Comparison of ENCODE assay signal across 9 cellular contexts in genomic region chr22:27866136-27867091, GRCh38. TPM values are rescaled to one million over a fixed set of nuclear protein-coding genes. Genes with fewer than 3 reads are reported as not detected.
A peak's percentile ranks its signal among the peaks of the same experiment; 100 is the strongest.
DNase-seq lines count a peak whose midpoint lies in the region; ATAC-seq, FAIRE-seq and TF ChIP-seq lines count a peak whose summit lies in the region.
"Had no signal": no experiment of that assay in that cellular context is flagged by ENCODE, and none has a peak within 500 bp of the region (broad histone marks: within the 10 kb centered on the region; RNA-seq: fewer than 3 reads in every experiment).

No MANE protein-coding gene starts in this region.

- intact Hi-C loops in ascending aorta (cut with DNase I): loop anchor here (5.0 to 10.0 kb wide), 2 partner anchors 54 to 972 kb away; no protein-coding TSS in a partner anchor
- intact Hi-C loops in right cardiac atrium (cut with DNase I): no loop called here
- intact Hi-C loops in stomach (cut with DNase I; ENCODE audit: low total_unique reads): no loop called here

- H3K4me1 ChIP-seq in ascending aorta (peaks cover 4 to 46% of the 10 kb centered on the region in 2 donors), right cardiac atrium (ENCODE audit: control insufficient read depth, insufficient read depth, low read length) (peaks cover 8% of the 10 kb centered on the region), stomach (peaks cover 49 to 97% (median 77%) of the 10 kb centered on the region in 4 donors), mesendoderm (ENCODE audit: control insufficient read depth, low read depth, low read length) (peaks cover 12% of the 10 kb centered on the region)

- H3K23ac ChIP-seq in mesendoderm (ENCODE audit: low read length): no peak overlapping the region

- no peak overlapping the region for H2BK120ac ChIP-seq in mesendoderm (ENCODE audit: low read depth, low read length)

- H4K8ac ChIP-seq in mesendoderm (ENCODE audit: low read depth, low read length): no peak overlapping the region

- TF ChIP-seq CTCF in HFF-Myc (IDR thresholded peaks at IDR 0.05; ENCODE audit: low read depth, low read length, missing control alignments): no peak
- no peak for TF ChIP-seq CTCF in ascending aorta (IDR thresholded peaks at IDR 0.05)
- no peak for TF ChIP-seq CTCF in stomach (IDR thresholded peaks at IDR 0.05)
- no peak for TF ChIP-seq CTCF in D721Med (IDR thresholded peaks at IDR 0.05; ENCODE audit: insufficient read depth, missing control alignments)

- H3K56ac ChIP-seq in mesendoderm (ENCODE audit: low read length): no peak overlapping the region

- H3K27ac ChIP-seq in ascending aorta (peak overlapping the region; percentile 82 to 86), right cardiac atrium (ENCODE audit: low read length) (no peak overlapping the region), stomach (peak overlapping the region in 4 of 5 donors; percentile 70 to 85 (median 76)), mesendoderm (ENCODE audit: low read depth, low read length) (no peak overlapping the region)

- H3K18ac ChIP-seq in mesendoderm (ENCODE audit: low read length): no peak overlapping the region

- H2AK5ac ChIP-seq in mesendoderm (ENCODE audit: low read length): no peak overlapping the region

- WGBS in right cardiac atrium: 45% methylated on average over 7 of the region's 7 CpGs
- WGBS in stomach, 5 donors: 40 to 48% (median 44%) methylated on average over 7 of the region's 7 CpGs
- WGBS in mesendoderm (ENCODE audit: extremely low coverage, insufficient coverage, low lambda C conversion rate): no CpG with 5 or more reads among the region's 7 CpGs

- FAIRE-seq in D721Med (lab: Jason Lieb, UNC): no peak

- H3K79me2 ChIP-seq in mesendoderm (ENCODE audit: control insufficient read depth, insufficient read depth, low read length): no peaks in the 10 kb centered on the region

- no peak overlapping the region for H3K4ac ChIP-seq in mesendoderm (ENCODE audit: low read depth, low read length)

- TF ChIP-seq EP300 in stomach (IDR thresholded peaks at IDR 0.05): no peak

- DNase-seq in HFF-Myc (ENCODE audit: extremely low read depth, low read depth) (peak; percentile 70), ascending aorta (ENCODE audit: low spot score in 2 of 2) (no peak), right cardiac atrium (peak in 2 of 3 donors; percentile 58 to 85), stomach (peak; percentile 33), D721Med (ENCODE audit: insufficient read length, low spot score) (no peak), mesendoderm (no peak)
- DNase-seq in stimulated activated CD8-positive, alpha-beta memory T cell treated with anti-CD3 and anti-CD28 coated beads, Interleukin-4, amount 100 ng/mL, for 48 hours: no peak
- DNase-seq: activated CD4-positive, alpha-beta T cell treated with anti-CD3 and anti-CD28 coated beads for 4 hours had no signal

- H3K36me3 ChIP-seq in ascending aorta: peaks cover under 1 to 13% of the 10 kb centered on the region in 2 donors
- H3K36me3 ChIP-seq in stomach: peaks cover 4 to 17% (median 11%) of the 10 kb centered on the region in 4 donors
- H3K36me3 ChIP-seq in mesendoderm (ENCODE audit: control insufficient read depth, insufficient read depth, low read length): no peaks in the 10 kb centered on the region

- H2BK5ac ChIP-seq in mesendoderm (ENCODE audit: low read length): no peak overlapping the region

- H3K9me3 ChIP-seq in ascending aorta: no peaks in the 10 kb centered on the region
- no peaks in the 10 kb centered on the region for H3K9me3 ChIP-seq in right cardiac atrium (ENCODE audit: control insufficient read depth, low read length)
- H3K9me3 ChIP-seq in stomach: no peaks in the 10 kb centered on the region

- no peaks in the 10 kb centered on the region for H3K79me1 ChIP-seq in mesendoderm (ENCODE audit: low read length)

- ATAC-seq in right cardiac atrium: peak; percentile 64 to 66
- no peak for ATAC-seq in GM19463 (IDR thresholded peaks at IDR 0.05; ENCODE audit: unreplicated experiment)

- no peak overlapping the region for H2BK15ac ChIP-seq in mesendoderm (replicated peaks; ENCODE audit: low read depth)

- H3K4me3 ChIP-seq in HFF-Myc (replicated peaks; ENCODE audit: low read depth, low read length) (no peak overlapping the region), ascending aorta (no peak overlapping the region), right cardiac atrium (ENCODE audit: low read length) (no peak overlapping the region), stomach (no peak overlapping the region), mesendoderm (ENCODE audit: low read length) (no peak overlapping the region)

- H3K4me2 ChIP-seq in mesendoderm (ENCODE audit: low read length): no peak overlapping the region

- H4K5ac ChIP-seq in mesendoderm (ENCODE audit: low read length): no peak overlapping the region

- H3K27me3 ChIP-seq in ascending aorta (no peaks in the 10 kb centered on the region), right cardiac atrium (ENCODE audit: control insufficient read depth, insufficient read depth) (no peaks in the 10 kb centered on the region), stomach (no peaks in the 10 kb centered on the region), mesendoderm (ENCODE audit: insufficient read depth, low read length, poor library complexity) (no peaks in the 10 kb centered on the region)

- H3K9ac ChIP-seq in mesendoderm (ENCODE audit: low read length): no peak overlapping the region

- no peak for TF ChIP-seq POLR2A in stomach (IDR thresholded peaks at IDR 0.05)

RNA-seq across cellular contexts. Expression of gene PITPNB, which starts 52.6 kb away (rescaled TPM):
- 42.1 TPM for total RNA-seq in ascending aorta
- 10 to 100 TPM; 77.3 to 92.7 (median 84.1) TPM for total RNA-seq in right cardiac atrium
- polyA plus RNA-seq in right cardiac atrium: 24.5 TPM
- total RNA-seq in stomach: 10 to 100 TPM in 4 of 5 donors, 1 to 10 TPM in 1; 6.7 to 91.6 (median 30.3) TPM
- polyA plus RNA-seq in stomach: 10 to 100 TPM; 24.0 to 39.4 (median 28.1) TPM
- 73.5 TPM for polyA plus RNA-seq in mesendoderm (2013, experiment 1 of 2)
- polyA plus RNA-seq in mesendoderm (2013, experiment 2 of 2): 74.5 TPM

Comparison
In these comparisons a context has a peak if more than half of its experiments do, and no peak if none do; other contexts are left out.
1. DNase-seq: peak in HFF-Myc (single experiment), right cardiac atrium (2 of 3) and stomach (single experiment); none in ascending aorta (0 of 2), D721Med (single experiment), mesendoderm (single experiment) and stimulated activated CD8-positive, alpha-beta memory T cell treated with anti-CD3 and anti-CD28 coated beads, Interleukin-4, amount 100 ng/mL, for 48 hours (single experiment).
2. H3K27ac ChIP-seq: peak in ascending aorta (2 of 2) and stomach (4 of 5); none in right cardiac atrium (single experiment) and mesendoderm (single experiment).